ENCODE assay signal across 8 cellular contexts in the genomic region with DNA sequence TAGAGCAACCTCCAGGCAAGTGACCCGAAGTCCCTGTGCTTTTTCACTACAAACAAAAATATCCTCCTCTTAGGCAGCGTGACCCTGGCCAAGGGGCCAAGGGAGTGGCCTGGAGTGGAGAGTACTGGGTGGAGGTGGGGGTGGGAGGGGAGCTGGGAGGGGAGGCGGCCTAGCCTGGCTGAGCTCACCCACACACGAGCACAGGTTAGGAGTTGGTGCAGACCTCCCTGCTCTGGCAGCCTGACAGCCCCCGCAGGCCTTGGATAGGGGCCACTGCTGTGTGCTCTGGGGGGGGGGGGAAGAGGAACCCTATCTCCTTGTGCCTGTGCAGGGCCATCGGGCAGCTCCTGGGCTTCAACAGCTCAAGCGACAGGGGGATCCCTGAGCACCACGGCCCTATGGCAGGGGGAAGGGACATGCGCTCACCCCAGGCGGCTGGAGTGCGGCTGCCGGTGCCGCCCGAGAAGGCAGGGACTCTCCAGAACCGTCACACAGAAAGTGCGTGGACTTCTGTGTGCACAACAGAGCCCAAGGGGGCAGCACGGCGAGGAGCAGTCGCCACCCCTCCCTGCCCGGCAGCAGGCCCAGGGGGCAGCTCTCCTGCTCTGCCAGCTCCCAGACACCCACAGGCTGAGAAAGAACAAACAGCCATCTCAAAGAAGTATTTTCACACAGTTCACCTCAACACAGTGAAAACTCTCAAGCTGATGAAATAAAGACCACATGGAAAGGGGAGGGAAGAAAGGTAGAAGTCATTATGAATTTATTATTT. TPM values are rescaled to one million over a fixed set of nuclear protein-coding genes. Genes with fewer than 3 reads are reported as not detected.
DNase-seq lines count a peak whose midpoint lies in the region; TF ChIP-seq lines count a peak whose summit lies in the region.

No MANE protein-coding gene starts in this region.

- H4K20me1 ChIP-seq in BLaER1: peaks cover 100% of the 10 kb centered on the region
- peaks cover 98% of the 10 kb centered on the region for H4K20me1 ChIP-seq in osteoblast (ENCODE audit: insufficient read depth, low read length)

- H3K79me2 ChIP-seq in osteoblast (ENCODE audit: insufficient read depth, low read length): peaks cover 60% of the 10 kb centered on the region

- no peaks in the 10 kb centered on the region for H3K27me3 ChIP-seq in BLaER1
- H3K27me3 ChIP-seq in NT2/D1 (ENCODE audit: insufficient read depth, insufficient read length): no peaks in the 10 kb centered on the region
- H3K27me3 ChIP-seq in osteoblast (ENCODE audit: insufficient read depth, low read length): no peaks in the 10 kb centered on the region

- TF ChIP-seq CTCF in osteoblast (IDR thresholded peaks at IDR 0.05; ENCODE audit: extremely low read depth, low read depth, low read length): no peak

- H3K4me1 ChIP-seq in BLaER1 (peaks cover 87% of the 10 kb centered on the region), NT2/D1 (ENCODE audit: insufficient read depth, insufficient read length) (peaks cover 35% of the 10 kb centered on the region), osteoblast (ENCODE audit: insufficient read depth, low read length) (peaks cover 47% of the 10 kb centered on the region)

- H3K4me3 ChIP-seq in BLaER1 (no peak overlapping the region), NT2/D1 (ENCODE audit: insufficient read length, low read depth) (no peak overlapping the region), osteoblast (ENCODE audit: insufficient read depth, low read length) (no peak overlapping the region)

- no peak for DNase-seq in NT2/D1 (ENCODE audit: low read depth, low spot score)
- DNase-seq in epithelial cell of prostate (ENCODE audit: low read depth, low spot score): no peak
- DNase-seq in osteoblast (ENCODE audit: insufficient read length, low spot score, missing footprints): peak; percentile 88
- DNase-seq in UCSD-AML1 (lab: John Stamatoyannopoulos, UW; ENCODE audit: unreplicated experiment): no peak
- no peak for DNase-seq in stimulated activated naive CD4-positive, alpha-beta T cell treated with Interleukin-2 at 50 U/mL for 16 hours (lab: John Stamatoyannopoulos, UW)
- DNase-seq in globus pallidus (ENCODE audit: low spot score): no peak
- no peak for DNase-seq in NCI-H2081 (lab: John Stamatoyannopoulos, UW)

- H3K9ac ChIP-seq in BLaER1 (0 out of 2 replicates have a peak overlapping the region, but pooled peaks have one; percentile 45), NT2/D1 (ENCODE audit: insufficient read length, low read depth) (peak overlapping the region; percentile 17)

- H3K4me2 ChIP-seq in BLaER1 (peak overlapping the region; percentile 99), osteoblast (ENCODE audit: insufficient read depth, low read length) (no peak overlapping the region)

- no peaks in the 10 kb centered on the region for H3K9me3 ChIP-seq in BLaER1
- H3K9me3 ChIP-seq in NT2/D1 (ENCODE audit: insufficient read depth, low read length): no peaks in the 10 kb centered on the region; the same call in 1 of the 2 replicates
- no peaks in the 10 kb centered on the region for H3K9me3 ChIP-seq in osteoblast (ENCODE audit: low read depth, low read length)

- H3K27ac ChIP-seq in BLaER1: peak overlapping the region; percentile 63
- H3K27ac ChIP-seq in epithelial cell of prostate: peak overlapping the region; percentile 91
- H3K27ac ChIP-seq in osteoblast (ENCODE audit: low read depth, low read length): peak overlapping the region; percentile 48

- H3K36me3 ChIP-seq in BLaER1 (peaks cover 84% of the 10 kb centered on the region), NT2/D1 (ENCODE audit: insufficient read depth, insufficient read length, low read length) (peaks cover 94% of the 10 kb centered on the region), osteoblast (ENCODE audit: insufficient read depth, low read length) (peaks cover 77% of the 10 kb centered on the region)

- H2AFZ ChIP-seq in osteoblast (ENCODE audit: low read length): no peak overlapping the region

RNA-seq across cellular contexts. Expression of gene SLC16A3, which starts 13.3 kb away (rescaled TPM):
- total RNA-seq in osteoblast: 129 and 222 TPM in 2 replicates

RNA-seq across cellular contexts. Expression of gene CCDC57, which starts 29.5 kb away (rescaled TPM):
- 21.0 and 25.9 TPM in 2 replicates for total RNA-seq in osteoblast

RNA-seq across cellular contexts. Expression of gene CSNK1D, which starts 31.4 kb away (rescaled TPM):
- 45.4 and 50.3 TPM in 2 replicates for total RNA-seq in osteoblast
